8 cellular contexts compared by ENCODE assay signal in genomic region chr13:32315255-32316029, GRCh38. TPM values are rescaled to one million over a fixed set of nuclear protein-coding genes. Genes with fewer than 3 reads are reported as not detected.
DNase-seq lines count a peak whose midpoint lies in the region; ATAC-seq and TF ChIP-seq lines count a peak whose summit lies in the region.

Gene BRCA2, plus strand, starts transcription at chr13:32315508. Its CDS starts 953 bp downstream, at chr13:32316461.
Gene ZAR1L, minus strand, starts transcription at chr13:32315363. Its CDS starts 3,438 bp downstream, at chr13:32311925.

- H3K27me3 ChIP-seq in adipocyte (replicated peaks; ENCODE audit: control insufficient read depth, insufficient read depth, low read length) = no peaks in the 10 kb centered on the region
- H3K27me3 ChIP-seq in heart left ventricle = no peaks in the 10 kb centered on the region
- no peaks in the 10 kb centered on the region for H3K27me3 ChIP-seq in transverse colon

- H3K9ac ChIP-seq in adipocyte (ENCODE audit: low read length) = peak within 1 kb of the TSS; percentile 86

- TF ChIP-seq EP300 in transverse colon (IDR thresholded peaks at IDR 0.05; ENCODE audit: low read depth) = no peak

- 0 to 1% (median 1%) methylated on average over 43 to 60 of the region's 60 CpGs for WGBS in heart left ventricle, 4 donors
- WGBS in transverse colon (ENCODE audit: low coverage in 1 of 2), 2 donors = 2% methylated on average over 59 of the region's 60 CpGs; no CpG with 5 or more reads in 1 of the 2 donors

- in situ Hi-C loops in transverse colon (cut with MboI; ENCODE audit: low pct_ligation_motif_present in 1 of 4, low pct_unique_long_range_greater_than_20kb in 1 of 4, low sequenced_read_pairs in 3 of 4) = loop anchor here in 2 of 4 donors (25.0 kb wide), 2 partner anchors 303 to 403 kb away; no protein-coding TSS in a partner anchor

- H3K36me3 ChIP-seq in adipocyte (ENCODE audit: control insufficient read depth, insufficient read depth, low read length, severe bottlenecking) = no peaks in the 10 kb centered on the region
- H3K36me3 ChIP-seq in heart left ventricle = no peaks in the 10 kb centered on the region
- no peaks in the 10 kb centered on the region for H3K36me3 ChIP-seq in transverse colon

- no peak for TF ChIP-seq CTCF in GM12865 (IDR thresholded peaks at IDR 0.05; ENCODE audit: insufficient read depth, low read depth, low read length, missing control alignments)
- TF ChIP-seq CTCF in heart left ventricle (IDR thresholded peaks at IDR 0.05) = peak in 3 of 12 donors; percentile 13 to 18 (median 14)
- TF ChIP-seq CTCF in transverse colon (IDR thresholded peaks at IDR 0.05) = no peak

- TF ChIP-seq POLR2A in heart left ventricle (IDR thresholded peaks at IDR 0.05) (peak in 1 of 2 donors; percentile 77), transverse colon (IDR thresholded peaks at IDR 0.05) (peak; percentile 79)

- H3K27ac ChIP-seq in heart left ventricle (peak within 1 kb of the TSS; percentile 74 to 99 (median 92)), transverse colon (peak within 1 kb of the TSS; percentile 88 to 95 (median 92))

- H3K4me3 ChIP-seq in GM12865 (ENCODE audit: low read depth, low read length) (peak within 1 kb of the TSS; percentile 75), adipocyte (ENCODE audit: low read length) (peak within 1 kb of the TSS; percentile 86), heart left ventricle (peak within 1 kb of the TSS; percentile 43 to 91 (median 79)), transverse colon (peak within 1 kb of the TSS; percentile 63 to 86 (median 78))

- ATAC-seq in HG02588 (IDR thresholded peaks at IDR 0.05; ENCODE audit: unreplicated experiment) (peak; percentile 94), heart left ventricle (peak; percentile 92 to 98 (median 98))

- intact Hi-C loops in heart left ventricle (cut with DNase I) (loop anchor here in 4 of 10 donors (5.0 to 10.0 kb wide), 4 partner anchors 222 to 491 kb away; partner anchors contain the start of gene N4BP2L2 (in 1 of the 4)), transverse colon (cut with DNase I; ENCODE audit: low total_unique reads) (no loop called here)

- H3K4me1 ChIP-seq in adipocyte (ENCODE audit: control insufficient read depth, insufficient read depth, low read length) = peaks cover 9% of the 10 kb centered on the region
- peaks cover 0 to 29% (median 5%) of the 10 kb centered on the region in 12 donors for H3K4me1 ChIP-seq in heart left ventricle
- H3K4me1 ChIP-seq in transverse colon = peaks cover 3 to 13% (median 8%) of the 10 kb centered on the region in 4 donors

- DNase-seq in GM12865 (ENCODE audit: low read depth) = peak; percentile 97
- peak; percentile 20 for DNase-seq in NCI-H1048 (lab: John Stamatoyannopoulos, UW)
- peak; percentile 67 to 79 for DNase-seq in SW 1271 (lab: John Stamatoyannopoulos, UW)
- peak; percentile 97 for DNase-seq in adipocyte (ENCODE audit: low read depth)
- peak; percentile 90 to 94 (median 91) for DNase-seq in heart left ventricle
- peak; percentile 76 for DNase-seq in pons (ENCODE audit: low spot score)
- peak; percentile 91 for DNase-seq in transverse colon

- H3K9me3 ChIP-seq in adipocyte (ENCODE audit: control insufficient read depth, low read length) (no peaks in the 10 kb centered on the region), heart left ventricle (no peaks in the 10 kb centered on the region), transverse colon (no peaks in the 10 kb centered on the region)

RNA-seq across cellular contexts. Expression of gene BRCA2, which starts in this region (rescaled TPM):
- total RNA-seq in heart left ventricle (1 to 10 TPM in 2 of 9 donors, under 1 TPM in 7; 0.13 to 5.2 (median 0.42) TPM), transverse colon (1 to 10 TPM in 3 of 4 donors, not detected in 1; 1.6 to 4.8 (median 2.4) TPM)
- under 1 TPM; 0.04 to 0.12 TPM for polyA plus RNA-seq in heart left ventricle

RNA-seq across cellular contexts. Expression of gene ZAR1L, which starts in this region (rescaled TPM):
- total RNA-seq in heart left ventricle (not detected), transverse colon (not detected)
- not detected for polyA plus RNA-seq in heart left ventricle

Comparison
In these comparisons a context has a peak if more than half of its experiments do, and no peak if none do; other contexts are left out.
1. Peak in every context shown above with its lines: DNase-seq, ATAC-seq, H3K4me3 ChIP-seq and H3K27ac ChIP-seq.
2. DNase-seq: peak in every context shown above with its lines; median percentile 97 in GM12865; 97 in adipocyte; 91 in heart left ventricle; 91 in transverse colon; 76 in pons; 73 in SW 1271; 20 in NCI-H1048.